In genomic region chr18:62537946-62538345, GRCh38 we compare ENCODE assay signal across 15 cellular contexts.
"Had no signal": no experiment of that assay in that cellular context is flagged by ENCODE, and none has a peak within 500 bp of the region (broad histone marks: within the 10 kb centered on the region; RNA-seq: fewer than 3 reads in every experiment).

No MANE protein-coding gene starts in this region.

- ATAC-seq: activated naive CD4-positive, alpha-beta T cell treated with anti-CD3 and anti-CD28 coated beads, Interleukin-2, amount 50 U/mL, for 72 hours; right cardiac atrium; stimulated activated naive CD8-positive, alpha-beta T cell treated with anti-CD3 and anti-CD28 coated beads, Interleukin-15, Interleukin-2, amounts not matched to agents 100 U/mL and 50 U/mL, for 24 hours had no signal

- H3K27me3 ChIP-seq: adrenal gland, cardiac muscle cell, tibial nerve, vagina had no signal

- H3K9me3 ChIP-seq: adrenal gland, prostate gland, tibial nerve, vagina had no signal

- DNase-seq: activated CD4-positive, alpha-beta T cell treated with anti-CD3 and anti-CD28 coated beads, Interleukin-2, amount 50 U/mL, for 4 hours; activated gamma-delta T cell treated with Interleukin-2 at 50 U/mL for 16 hours; adrenal gland; left colon; midbrain; nephron progenitor cell; right cardiac atrium; stimulated activated naive CD8-positive, alpha-beta T cell treated with anti-CD3 and anti-CD28 coated beads, Interleukin-15, Interleukin-2, amounts not matched to agents 100 U/mL and 50 U/mL, for 24 hours; substantia nigra had no signal

- H3K9me3 Mint-ChIP-seq: activated naive CD4-positive, alpha-beta T cell treated with anti-CD3 and anti-CD28 coated beads, Interleukin-2, amount 50 U/mL, for 72 hours; nephron progenitor cell had no signal

- H3K27ac ChIP-seq: adrenal gland, cardiac muscle cell, prostate gland, skin epidermis, tibial nerve, vagina had no signal

- H3K27ac Mint-ChIP-seq: activated naive CD4-positive, alpha-beta T cell treated with anti-CD3 and anti-CD28 coated beads, Interleukin-2, amount 50 U/mL, for 72 hours; nephron progenitor cell had no signal

- H3K4me3 Mint-ChIP-seq: nephron progenitor cell had no signal

- H3K36me3 ChIP-seq: prostate gland had no signal

- H3K4me1 ChIP-seq: prostate gland had no signal

- H3K4me3 ChIP-seq: adrenal gland, cardiac muscle cell, prostate gland, skin epidermis, tibial nerve, vagina had no signal
